In the genomic region with DNA sequence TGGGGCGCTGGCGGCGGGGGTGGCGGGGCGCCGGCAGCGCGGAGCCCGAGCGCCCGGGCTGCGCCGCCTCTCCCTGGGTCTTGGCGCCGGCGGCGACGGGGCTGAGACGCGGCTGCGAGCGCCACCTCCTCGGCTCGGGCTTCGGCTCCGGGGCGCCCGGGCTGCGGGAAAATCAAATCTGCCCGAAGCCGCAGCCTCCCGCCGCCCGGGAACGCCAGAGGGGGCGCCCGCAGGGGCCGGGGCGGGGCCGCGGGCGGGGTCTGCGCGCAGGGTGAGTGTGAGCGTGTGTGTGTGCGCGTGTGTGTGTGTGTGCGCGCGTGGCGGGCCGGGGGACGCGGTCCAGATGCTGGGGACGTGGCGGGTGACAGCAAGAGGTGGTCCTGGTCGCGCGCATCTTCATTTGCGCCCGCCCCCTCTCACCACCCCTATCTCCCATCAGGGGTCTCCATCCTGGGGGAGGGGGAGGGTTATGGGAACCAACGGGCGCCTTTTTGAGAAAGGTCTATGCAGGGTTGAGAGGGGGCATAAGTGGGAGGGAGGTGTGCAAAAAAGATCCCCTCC, we compare ENCODE assay signal across 8 cellular contexts. TPM values are rescaled to one million over a fixed set of nuclear protein-coding genes. Genes with fewer than 3 reads are reported as not detected.
DNase-seq lines count a peak whose midpoint lies in the region; FAIRE-seq and TF ChIP-seq lines count a peak whose summit lies in the region.

No MANE protein-coding gene starts in this region.

- no peak for TF ChIP-seq POLR2A in H54 (IDR thresholded peaks at IDR 0.05; ENCODE audit: low read depth, low read length)

- CTCF ChIA-PET in MCF 10A (lab: Yijun Ruan, JAX) = interaction anchor here (1.2 kb wide), 1 partner anchor 11 kb away, joined by 3 read pairs; no protein-coding TSS in a partner anchor

- no peak overlapping the region for H3K27ac Mint-ChIP-seq in MCF 10A (ENCODE audit: low read depth, unreplicated experiment)

- H3K4me1 Mint-ChIP-seq in MCF 10A (ENCODE audit: insufficient read depth, unreplicated experiment) = no peaks in the 10 kb centered on the region

- intact Hi-C loops in MCF 10A (cut with micrococcal nuclease) = no loop called here
- intact Hi-C loops in kidney (cut with DNase I) = no loop called here

- peak overlapping the region; percentile 51 for H3K4me3 Mint-ChIP-seq in MCF 10A (ENCODE audit: unreplicated experiment)

- TF ChIP-seq CTCF in MCF 10A (IDR thresholded peaks at IDR 0.05; ENCODE audit: unreplicated experiment) = no peak
- no peak for TF ChIP-seq CTCF in kidney (IDR thresholded peaks at IDR 0.05; ENCODE audit: borderline replicate concordance, extremely low read depth, insufficient read depth)

- H3K27ac ChIP-seq in kidney (ENCODE audit: low read depth in 2 of 2, low read length in 2 of 2) = no peak overlapping the region

- POLR2A ChIA-PET in MCF 10A (lab: Yijun Ruan, JAX) = no interaction called here

- no peaks in the 10 kb centered on the region for H3K9me3 ChIP-seq in kidney (ENCODE audit: control insufficient read depth in 1 of 2, low read length in 2 of 2)

- H3K36me3 Mint-ChIP-seq in MCF 10A (ENCODE audit: insufficient read depth, unreplicated experiment) = no peaks in the 10 kb centered on the region

- no TSS peak for BruUV-seq in MCF 10A (replicated peaks; lab: Mats Ljungman, UMichigan)

- FAIRE-seq in kidney (lab: Jason Lieb, UNC) (no peak), H54 (lab: Jason Lieb, UNC) (no peak)

- H3K4me3 ChIP-seq in kidney (ENCODE audit: low read length in 2 of 2) = peak overlapping the region; percentile 28 to 43

- H3K9me3 Mint-ChIP-seq in MCF 10A (ENCODE audit: unreplicated experiment) = no peaks in the 10 kb centered on the region

- H3K27me3 Mint-ChIP-seq in MCF 10A (ENCODE audit: insufficient read depth, unreplicated experiment) = peaks cover 15% of the 10 kb centered on the region

- H3K9ac ChIP-seq in kidney (ENCODE audit: low read length in 2 of 2) = peak overlapping the region; percentile 19 to 21

- DNase-seq in NCI-H748 (lab: John Stamatoyannopoulos, UW; ENCODE audit: unreplicated experiment) = peak; percentile 67
- DNase-seq in NCI-H748 treated with DMSO at 0.1 percent for 48 hours (lab: John Stamatoyannopoulos, UW) = no peak
- peak; percentile 20 for DNase-seq in T follicular helper cell (ENCODE audit: low read depth)
- no peak for DNase-seq in MCF 10A (ENCODE audit: unreplicated experiment)
- DNase-seq in kidney = no peak
- peak; percentile 27 for DNase-seq in stimulated activated CD4-positive, alpha-beta T cell treated with anti-CD3 and anti-CD28 coated beads, Interleukin-1b, Interleukin-23, amount 100 ng/mL, for 48 hours
- DNase-seq in HT-29 (ENCODE audit: low spot score) = no peak
- DNase-seq in H54 (ENCODE audit: insufficient read length, low spot score) = no peak

- peaks cover 4 to 16% of the 10 kb centered on the region in 2 donors for H3K4me1 ChIP-seq in kidney (ENCODE audit: control insufficient read depth in 1 of 2, insufficient read depth in 1 of 2, low read depth in 1 of 2, low read length in 2 of 2)

- no peaks in the 10 kb centered on the region for H3K36me3 ChIP-seq in kidney (ENCODE audit: control insufficient read depth in 1 of 2, insufficient read depth in 2 of 2, low read length in 2 of 2)

RNA-seq across cellular contexts. Expression of gene CPNE5, which starts 0.7 kb away (rescaled TPM):
- total RNA-seq in MCF 10A (2022) = not detected in 2 replicates
- 7.1 TPM for total RNA-seq in kidney
- polyA plus RNA-seq in kidney (ENCODE audit: insufficient read depth, low read depth, low replicate concordance) = 3.7 TPM
- 0.10 TPM in 1 of 2 replicates, not detected in the other for total RNA-seq in HT-29 (2014; rRNA removed; shearing (Covaris generic))

RNA-seq across cellular contexts. Expression of gene PPIL1, which starts 34.7 kb away (rescaled TPM):
- total RNA-seq in MCF 10A (2022) (53.6 and 54.9 TPM in 2 replicates), kidney (21.3 TPM)
- polyA plus RNA-seq in kidney (ENCODE audit: insufficient read depth, low read depth, low replicate concordance) = 40.1 TPM
- 23.3 and 24.4 TPM in 2 replicates for total RNA-seq in HT-29 (2014; rRNA removed; shearing (Covaris generic))

RNA-seq across cellular contexts. Expression of gene C6orf89, which starts 45.9 kb away (rescaled TPM):
- total RNA-seq in MCF 10A (2022) = 36.9 and 43.1 TPM in 2 replicates
- total RNA-seq in kidney = 72.4 TPM
- 25.7 TPM for polyA plus RNA-seq in kidney (ENCODE audit: insufficient read depth, low read depth, low replicate concordance)
- 16.9 and 19.1 TPM in 2 replicates for total RNA-seq in HT-29 (2014; rRNA removed; shearing (Covaris generic))

Comparison
In these comparisons a context has a peak if more than half of its experiments do, and no peak if none do; other contexts are left out.
1. DNase-seq: peak in NCI-H748 (single experiment), T follicular helper cell (single experiment) and stimulated activated CD4-positive, alpha-beta T cell treated with anti-CD3 and anti-CD28 coated beads, Interleukin-1b, Interleukin-23, amount 100 ng/mL, for 48 hours (single experiment); none in NCI-H748 treated with DMSO at 0.1 percent for 48 hours (single experiment), MCF 10A (single experiment), kidney (single experiment), HT-29 (single experiment) and H54 (single experiment).